In genomic region chr21:31788581-31788980, GRCh38 we compare ENCODE assay signal across 11 cellular contexts.
"Had no signal": no experiment of that assay in that cellular context is flagged by ENCODE, and none has a peak within 500 bp of the region (broad histone marks: within the 10 kb centered on the region; RNA-seq: fewer than 3 reads in every experiment).

No MANE protein-coding gene starts in this region.

- ATAC-seq: GM23338, HCT116 had no signal

- H3K4me2 ChIP-seq: GM23338 had no signal

- H3K9ac ChIP-seq: GM23248 had no signal

- H3K36me3 ChIP-seq: HAP-1 had no signal

- H2AFZ ChIP-seq: GM23248, GM23338 had no signal

- FAIRE-seq: H1, H54 had no signal

- DNase-seq: GM23248, GOT3, H7, H9, HCEC 1CT, HFFc6 had no signal

- H3K4me3 ChIP-seq: GM23248, GM23338, HAP-1 had no signal

- H3K9me3 ChIP-seq: HAP-1 had no signal

- H3K4me1 ChIP-seq: HAP-1 had no signal

- H3K27ac ChIP-seq: GM23248 had no signal
